ENCODE assay signal across 20 cellular contexts in the genomic region with DNA sequence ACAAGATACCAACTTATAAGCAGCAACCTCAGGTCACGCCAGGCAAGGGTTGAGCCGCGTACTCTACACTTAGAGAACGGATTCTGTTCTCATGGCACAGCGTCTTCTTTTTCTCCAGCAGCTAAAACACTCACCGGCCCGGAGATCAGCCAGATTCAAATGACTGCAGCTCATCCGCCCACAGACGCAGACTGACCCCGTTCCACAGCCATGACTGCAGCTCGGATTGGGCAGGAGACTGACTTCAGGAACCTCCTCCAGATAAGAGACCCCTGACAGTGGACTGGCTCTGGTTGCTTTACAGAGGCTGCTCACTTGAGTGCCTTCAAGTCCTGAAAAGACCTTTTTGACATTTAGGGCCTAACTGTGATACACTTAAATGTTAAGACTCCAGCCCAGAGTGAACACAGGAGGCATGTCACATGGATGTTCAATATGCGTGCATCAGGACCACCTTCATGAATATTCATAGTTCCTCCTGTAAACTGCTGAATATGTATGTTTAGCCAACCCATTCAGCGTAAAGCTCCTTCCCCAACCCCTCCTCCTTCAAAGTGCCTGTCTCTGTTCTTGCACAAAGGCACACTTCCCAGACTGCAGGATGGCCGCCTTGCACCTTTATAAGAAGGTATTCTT. TPM values are rescaled to one million over a fixed set of nuclear protein-coding genes. Genes with fewer than 3 reads are reported as not detected.
DNase-seq lines count a peak whose midpoint lies in the region; ATAC-seq, FAIRE-seq and TF ChIP-seq lines count a peak whose summit lies in the region.
"Had no signal": no experiment of that assay in that cellular context is flagged by ENCODE, and none has a peak within 500 bp of the region (broad histone marks: within the 10 kb centered on the region; RNA-seq: fewer than 3 reads in every experiment).

No MANE protein-coding gene starts in this region.

- H4K8ac ChIP-seq in neuronal stem cell (ENCODE audit: low read depth, low read length): no peak overlapping the region

- H3K27ac ChIP-seq in GM23338 (ENCODE audit: low read depth) (no peak overlapping the region), astrocyte (ENCODE audit: low read depth, low read length) (no peak overlapping the region), neuronal stem cell (replicated peaks; ENCODE audit: low read length) (no peak overlapping the region)
- H3K27ac ChIP-seq: A549, C4-2B had no signal

- H2BK5ac ChIP-seq in neuronal stem cell (ENCODE audit: low read length): no peak overlapping the region

- H3K4me1 Mint-ChIP-seq in GM23338 (peaks cover 18% of the 10 kb centered on the region), astrocyte (ENCODE audit: low read depth, unreplicated experiment) (peaks cover 18% of the 10 kb centered on the region)

- no peak overlapping the region for H4K91ac ChIP-seq in neuronal stem cell (ENCODE audit: low read depth, low read length, poor library complexity)

- no peak overlapping the region for H2BK12ac ChIP-seq in neuronal stem cell (ENCODE audit: low read length)

- peak overlapping the region; percentile 13 for H3K18ac ChIP-seq in neuronal stem cell (ENCODE audit: low read length)

- H3K79me1 ChIP-seq in neuronal stem cell (ENCODE audit: low read depth, low read length): no peaks in the 10 kb centered on the region

- ATAC-seq in GM23338: peak; percentile 40
- no peak for ATAC-seq in HG03097 (IDR thresholded peaks at IDR 0.05; ENCODE audit: low FRiP score, unreplicated experiment)
- no peak for ATAC-seq in GM19035 (IDR thresholded peaks at IDR 0.05; ENCODE audit: unreplicated experiment)
- ATAC-seq: A549, GM12878, Panc1 had no signal

- no peaks in the 10 kb centered on the region for H3K36me3 Mint-ChIP-seq in GM23338 (ENCODE audit: low read depth)
- H3K36me3 Mint-ChIP-seq in astrocyte (ENCODE audit: low read depth, unreplicated experiment): peaks cover 2% of the 10 kb centered on the region

- H3K4me1 ChIP-seq in GM23338 (ENCODE audit: insufficient read depth) (no peaks in the 10 kb centered on the region), astrocyte (ENCODE audit: insufficient read depth, low read length) (peaks cover 20% of the 10 kb centered on the region), neuronal stem cell (ENCODE audit: control insufficient read depth in 2 of 2, insufficient read depth in 1 of 2, low read depth in 1 of 2, low read length in 2 of 2) (peaks cover 0 to 16% of the 10 kb centered on the region in 2 donors)
- H3K4me1 ChIP-seq: A549 had no signal

- H3K27ac Mint-ChIP-seq in GM23338 (no peak overlapping the region; the same call in 1 of the 2 replicates), astrocyte (ENCODE audit: unreplicated experiment) (no peak overlapping the region)
- H3K27ac Mint-ChIP-seq: HFFc6 had no signal

- H2BK120ac ChIP-seq in neuronal stem cell (ENCODE audit: low read depth, low read length): no peak overlapping the region

- H3K23ac ChIP-seq in neuronal stem cell (ENCODE audit: low read depth, low read length, poor library complexity): no peak overlapping the region

- peak; percentile 41 for DNase-seq in GM23338 (ENCODE audit: low spot score)
- DNase-seq in astrocyte (ENCODE audit: low read depth): peak; percentile 72
- peak; percentile 16 for DNase-seq in fibroblast of pulmonary artery (ENCODE audit: low read depth)
- DNase-seq in neuronal stem cell (ENCODE audit: low spot score): no peak
- DNase-seq in stimulated activated CD4-positive, alpha-beta T cell treated with anti-CD3 and anti-CD28 coated beads, Interleukin-2, amount 100 ng/mL, for 48 hours: no peak
- DNase-seq in NCI-H524 (lab: John Stamatoyannopoulos, UW): no peak
- DNase-seq: DMS53, HFFc6, KBM-7, NCI-H1694 treated with DMSO at 0.1 percent for 48 hours, NCI-H446 treated with DMSO at 0.1 percent for 48 hours, NCI-H82, Right ventricle myocardium superior had no signal

- H3K9me2 ChIP-seq in GM23338 (ENCODE audit: insufficient read depth): no peaks in the 10 kb centered on the region

- no peak overlapping the region for H3K14ac ChIP-seq in neuronal stem cell (ENCODE audit: low read length)

- H3K9ac ChIP-seq in astrocyte (ENCODE audit: low read length) (no peak overlapping the region), neuronal stem cell (ENCODE audit: low read depth, low read length, poor library complexity) (no peak overlapping the region)

- no peaks in the 10 kb centered on the region for H3K79me2 ChIP-seq in GM23338 (replicated peaks; ENCODE audit: insufficient read depth)
- H3K79me2 ChIP-seq in astrocyte (ENCODE audit: insufficient read depth, low read length): peaks cover 21% of the 10 kb centered on the region

- FAIRE-seq in astrocyte (lab: Jason Lieb, UNC): no peak
- FAIRE-seq: A549, GM12878, GM18507 had no signal

- H3F3A ChIP-seq in GM23338 (replicated peaks; ENCODE audit: low read depth): no peaks in the 10 kb centered on the region

- H3K4me3 Mint-ChIP-seq in GM23338 (no peak overlapping the region), astrocyte (ENCODE audit: unreplicated experiment) (no peak overlapping the region)
- H3K4me3 Mint-ChIP-seq: HFFc6 had no signal

- H2AFZ ChIP-seq in GM23338: no peak overlapping the region
- H2AFZ ChIP-seq in astrocyte (ENCODE audit: low read depth, low read length): no peak overlapping the region
- H2AFZ ChIP-seq in neuronal stem cell (ENCODE audit: low read length): peak overlapping the region; percentile 40

- TF ChIP-seq CTCF in GM23338 (conservative IDR thresholded peaks at IDR 0.05; ENCODE audit: low read depth in 2 of 2) (no peak), astrocyte (IDR thresholded peaks at IDR 0.05; ENCODE audit: insufficient read depth, low read depth, low read length) (no peak), fibroblast of pulmonary artery (IDR thresholded peaks at IDR 0.05; ENCODE audit: low read length, missing control alignments) (no peak)

- no peaks in the 10 kb centered on the region for H3K27me3 ChIP-seq in GM23338 (ENCODE audit: insufficient read depth)
- no peaks in the 10 kb centered on the region for H3K27me3 ChIP-seq in astrocyte (ENCODE audit: insufficient read depth, low read length)
- H3K27me3 ChIP-seq in neuronal stem cell (ENCODE audit: control insufficient read depth in 3 of 3, insufficient read depth in 3 of 3, low read depth in 1 of 3, low read length in 3 of 3): no peaks in the 10 kb centered on the region

- H4K20me1 ChIP-seq in GM23338 (replicated peaks; ENCODE audit: insufficient read depth): no peaks in the 10 kb centered on the region
- H4K20me1 ChIP-seq in astrocyte (ENCODE audit: insufficient read depth, low read length): peaks cover 60% of the 10 kb centered on the region

- H3K4me3 ChIP-seq in GM23338 (no peak overlapping the region), astrocyte (ENCODE audit: insufficient read depth, low read depth, low read length) (no peak overlapping the region), fibroblast of pulmonary artery (replicated peaks; ENCODE audit: low read depth, low read length) (no peak overlapping the region), neuronal stem cell (ENCODE audit: low read length in 2 of 2) (no peak overlapping the region)
- H3K4me3 ChIP-seq: A549, GM12878 had no signal

- H3K36me3 ChIP-seq in GM23338 (ENCODE audit: insufficient read depth): no peaks in the 10 kb centered on the region
- no peaks in the 10 kb centered on the region for H3K36me3 ChIP-seq in astrocyte (ENCODE audit: insufficient read depth, low read length)
- no peaks in the 10 kb centered on the region for H3K36me3 ChIP-seq in neuronal stem cell (replicated peaks in 1 of 2; ENCODE audit: control insufficient read depth in 2 of 2, insufficient read depth in 2 of 2, low read length in 2 of 2)

- no CpG with 5 or more reads among the region's 14 CpGs for WGBS in neuronal stem cell (ENCODE audit: extremely low coverage in 2 of 2, insufficient read length in 2 of 2, insufficient replicate concordance in 1 of 2), 2 donors

- H3K4ac ChIP-seq in neuronal stem cell (ENCODE audit: low read length): no peak overlapping the region

- H3K9me3 Mint-ChIP-seq in GM23338: no peaks in the 10 kb centered on the region
- peaks cover 3% of the 10 kb centered on the region for H3K9me3 Mint-ChIP-seq in astrocyte (ENCODE audit: unreplicated experiment)

- H2BK15ac ChIP-seq in neuronal stem cell (ENCODE audit: low read length): peak overlapping the region; percentile 8

- H3K27me3 Mint-ChIP-seq in GM23338 (ENCODE audit: insufficient read depth, low read depth, poor library complexity) (peaks cover 6% of the 10 kb centered on the region), astrocyte (ENCODE audit: low read depth, unreplicated experiment) (peaks cover 8% of the 10 kb centered on the region)

- no peak overlapping the region for H2AK5ac ChIP-seq in neuronal stem cell (ENCODE audit: low read depth, low read length)

- H3K4me2 ChIP-seq in GM23338: no peak overlapping the region
- H3K4me2 ChIP-seq in astrocyte (ENCODE audit: low read length): peak overlapping the region; percentile 25
- H3K4me2 ChIP-seq in neuronal stem cell (ENCODE audit: insufficient read depth, low read length, poor library complexity, severe bottlenecking): no peak overlapping the region
- H3K4me2 ChIP-seq: A549 had no signal

- no peaks in the 10 kb centered on the region for H3K9me3 ChIP-seq in astrocyte (ENCODE audit: insufficient read depth, low read depth, low read length)
- H3K9me3 ChIP-seq in neuronal stem cell (replicated peaks in 1 of 2; ENCODE audit: control insufficient read depth in 2 of 2, insufficient read depth in 1 of 2, low read depth in 1 of 2, low read length in 2 of 2): no peaks in the 10 kb centered on the region
- H3K9me3 ChIP-seq: A549 had no signal

TF ChIP-seq in GM23338, 12 proteins besides CTCF, POLR2A, EP300 and RAD21 (continues in another document):
- TF ChIP-seq EZH2 (IDR thresholded peaks at IDR 0.05; ENCODE audit: low read depth, unreplicated experiment) (no peak), POLR2AphosphoS5 (IDR thresholded peaks at IDR 0.05; ENCODE audit: low read depth) (no peak), EZH2phosphoT487 (IDR thresholded peaks at IDR 0.05; ENCODE audit: unreplicated experiment) (no peak), STAT1 (IDR thresholded peaks at IDR 0.05; ENCODE audit: unreplicated experiment) (no peak), NANOG (IDR thresholded peaks at IDR 0.05; ENCODE audit: borderline replicate concordance) (no peak)
- TF ChIP-seq, protein P1, sequence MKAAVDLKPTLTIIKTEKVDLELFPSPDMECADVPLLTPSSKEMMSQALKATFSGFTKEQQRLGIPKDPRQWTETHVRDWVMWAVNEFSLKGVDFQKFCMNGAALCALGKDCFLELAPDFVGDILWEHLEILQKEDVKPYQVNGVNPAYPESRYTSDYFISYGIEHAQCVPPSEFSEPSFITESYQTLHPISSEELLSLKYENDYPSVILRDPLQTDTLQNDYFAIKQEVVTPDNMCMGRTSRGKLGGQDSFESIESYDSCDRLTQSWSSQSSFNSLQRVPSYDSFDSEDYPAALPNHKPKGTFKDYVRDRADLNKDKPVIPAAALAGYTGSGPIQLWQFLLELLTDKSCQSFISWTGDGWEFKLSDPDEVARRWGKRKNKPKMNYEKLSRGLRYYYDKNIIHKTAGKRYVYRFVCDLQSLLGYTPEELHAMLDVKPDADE (IDR thresholded peaks at IDR 0.05): no peak

RNA-seq across cellular contexts. Expression of a gene that starts 42.6 kb away (rescaled TPM):
- 6.8 and 7.9 TPM in 2 replicates for total RNA-seq in GM23338 (2014; rRNA removed; shearing (Covaris generic))
- polyA plus RNA-seq in GM23338 (2016; fragmentation: Nextera tagmentation; extraction: Ambion mirVana): 3.5 and 4.1 TPM in 2 replicates
- total RNA-seq in astrocyte: 16.8 and 19.3 TPM in 2 replicates
- polyA plus RNA-seq in neuronal stem cell (2013, experiment 1 of 2): 1.4 TPM
- 1.5 TPM for polyA plus RNA-seq in neuronal stem cell (2013, experiment 2 of 2)

Comparison
In these comparisons a context has a peak if more than half of its experiments do, and no peak if none do; other contexts are left out.
1. DNase-seq: peak in GM23338 (single experiment), astrocyte (single experiment) and fibroblast of pulmonary artery (single experiment); none in neuronal stem cell (single experiment), stimulated activated CD4-positive, alpha-beta T cell treated with anti-CD3 and anti-CD28 coated beads, Interleukin-2, amount 100 ng/mL, for 48 hours (0 of 2) and NCI-H524 (0 of 2).